ENCODE assay signal across 8 cellular contexts in genomic region chr7:87886875-87887274, GRCh38. TPM values are rescaled to one million over a fixed set of nuclear protein-coding genes. Genes with fewer than 3 reads are reported as not detected.
A peak's percentile ranks its signal among the peaks of the same experiment; 100 is the strongest.
DNase-seq lines count a peak whose midpoint lies in the region; ATAC-seq and TF ChIP-seq lines count a peak whose summit lies in the region.

No MANE protein-coding gene starts in this region.

- H3K4me3 Mint-ChIP-seq in naive thymus-derived CD4-positive, alpha-beta T cell: no peak overlapping the region

- H3K27me3 Mint-ChIP-seq in naive thymus-derived CD4-positive, alpha-beta T cell: no peaks in the 10 kb centered on the region

- TF ChIP-seq CTCF in NB4 (IDR thresholded peaks at IDR 0.05; ENCODE audit: low read depth, low read length) (no peak), cardiac fibroblast (IDR thresholded peaks at IDR 0.05; ENCODE audit: low read depth, low read length) (peak; percentile 29)

- H3K9me3 Mint-ChIP-seq in naive thymus-derived CD4-positive, alpha-beta T cell: no peaks in the 10 kb centered on the region

- peaks cover 5 to 28% (median 13%) of the 10 kb centered on the region in 7 donors for H3K4me1 Mint-ChIP-seq in naive thymus-derived CD4-positive, alpha-beta T cell

- intact Hi-C loops in naive thymus-derived CD4-positive, alpha-beta T cell (cut with micrococcal nuclease): loop anchor here (1.0 to 5.0 kb wide), 11 partner anchors 11 to 960 kb away; partner anchors contain the start of genes DBF4 (in 1 of the 2) and SLC25A40 (in 1 of the 2)
- intact Hi-C loops in left cardiac atrium (cut with DNase I): loop anchor here (5.0 to 10.0 kb wide), 2 partner anchors 380 to 382 kb away; no protein-coding TSS in a partner anchor

- H3K27ac Mint-ChIP-seq in naive thymus-derived CD4-positive, alpha-beta T cell: no peak overlapping the region

- ATAC-seq in naive thymus-derived CD4-positive, alpha-beta T cell: peak; percentile 48
- ATAC-seq in GM19452 (IDR thresholded peaks at IDR 0.05; ENCODE audit: unreplicated experiment) (no peak), left cardiac atrium (no peak)

- H3K4me3 ChIP-seq in NB4 (ENCODE audit: low read depth, low read length): no peak overlapping the region
- H3K4me3 ChIP-seq in cardiac fibroblast (replicated peaks in 1 of 2; ENCODE audit: low read depth in 2 of 2, low read length in 2 of 2): no peak overlapping the region
- no peak overlapping the region for H3K4me3 ChIP-seq in naive thymus-derived CD4-positive, alpha-beta T cell (ENCODE audit: low read length)
- no peak overlapping the region for H3K4me3 ChIP-seq in effector memory CD4-positive, alpha-beta T cell (ENCODE audit: insufficient read depth, low read depth, low read length, poor library complexity, severe bottlenecking)

- no peaks in the 10 kb centered on the region for H3K4me1 ChIP-seq in naive thymus-derived CD4-positive, alpha-beta T cell (ENCODE audit: control insufficient read depth in 2 of 2, insufficient read depth in 2 of 2, low read length in 2 of 2)
- no peaks in the 10 kb centered on the region for H3K4me1 ChIP-seq in effector memory CD4-positive, alpha-beta T cell (ENCODE audit: control insufficient read depth, insufficient read depth, low read length, poor library complexity, severe bottlenecking)

- H3K36me3 Mint-ChIP-seq in naive thymus-derived CD4-positive, alpha-beta T cell: peaks cover 8 to 32% (median 13%) of the 10 kb centered on the region in 5 donors

- POLR2A ChIA-PET in naive thymus-derived CD4-positive, alpha-beta T cell (lab: Charles Lee): interaction anchor here (0.6 kb wide), 1 partner anchor 667 kb away, joined by 3 read pairs; no protein-coding TSS in a partner anchor

- DNase-seq in DMS53 treated with DMSO at 0.1 percent for 48 hours (lab: John Stamatoyannopoulos, UW; ENCODE audit: unreplicated experiment) (peak; percentile 22), NB4 (ENCODE audit: low read depth) (peak; percentile 52), cardiac fibroblast (ENCODE audit: low read depth in 2 of 2) (peak; percentile 65 to 68), cerebellum (ENCODE audit: low spot score) (no peak), left cardiac atrium (no peak)
- peak in 6 of 9 donors; percentile 8 to 49 (median 43) for DNase-seq in naive thymus-derived CD4-positive, alpha-beta T cell
- DNase-seq in effector memory CD4-positive, alpha-beta T cell: no peak

- peaks cover 0 to 22% (median 5%) of the 10 kb centered on the region in 3 experiments for H3K36me3 ChIP-seq in naive thymus-derived CD4-positive, alpha-beta T cell (ENCODE audit: control insufficient read depth in 2 of 3, insufficient read depth in 3 of 3, low read length in 3 of 3)
- H3K36me3 ChIP-seq in effector memory CD4-positive, alpha-beta T cell (ENCODE audit: control insufficient read depth, insufficient read depth, low read length): peaks cover 22% of the 10 kb centered on the region

- H3K9me3 ChIP-seq in naive thymus-derived CD4-positive, alpha-beta T cell (ENCODE audit: control insufficient read depth in 2 of 3, low read length in 3 of 3): no peaks in the 10 kb centered on the region
- no peaks in the 10 kb centered on the region for H3K9me3 ChIP-seq in effector memory CD4-positive, alpha-beta T cell (ENCODE audit: control insufficient read depth, low read length)

- CTCF ChIA-PET in naive thymus-derived CD4-positive, alpha-beta T cell (lab: Charles Lee): interaction anchor here (0.6 to 3.7 kb wide), 12 partner anchors 11 to 673 kb away, joined by 3 to 33 read pairs (median 3); partner anchors contain the start of genes DBF4 and SLC25A40

- no peak for TF ChIP-seq POLR2A in NB4 (IDR thresholded peaks at IDR 0.05; ENCODE audit: extremely low read depth, insufficient read length)

- no peak overlapping the region for H3K27ac ChIP-seq in naive thymus-derived CD4-positive, alpha-beta T cell (ENCODE audit: low read depth, low read length)
- no peak overlapping the region for H3K27ac ChIP-seq in effector memory CD4-positive, alpha-beta T cell (ENCODE audit: insufficient read depth, low read length, poor library complexity, severe bottlenecking)

- no peaks in the 10 kb centered on the region for H3K27me3 ChIP-seq in naive thymus-derived CD4-positive, alpha-beta T cell (ENCODE audit: control insufficient read depth in 2 of 2, insufficient read depth in 2 of 2, low read length in 2 of 2)
- H3K27me3 ChIP-seq in effector memory CD4-positive, alpha-beta T cell (replicated peaks; ENCODE audit: control insufficient read depth, insufficient read depth, low read length, poor library complexity, severe bottlenecking): no peaks in the 10 kb centered on the region

RNA-seq across cellular contexts. Expression of gene DBF4, which starts 10.6 kb away (rescaled TPM):
- 10 to 100 TPM; 31.2 to 46.5 (median 38.4) TPM for total RNA-seq in naive thymus-derived CD4-positive, alpha-beta T cell
- 10 to 100 TPM; 21.2 to 27.7 TPM for polyA plus RNA-seq in naive thymus-derived CD4-positive, alpha-beta T cell
- total RNA-seq in cerebellum: 16.2 TPM
- 1 to 10 TPM; 3.1 to 5.3 TPM for total RNA-seq in left cardiac atrium

RNA-seq across cellular contexts. Expression of gene SLC25A40, which starts 10.7 kb away (rescaled TPM):
- total RNA-seq in naive thymus-derived CD4-positive, alpha-beta T cell: 10 to 100 TPM; 15.2 to 50.2 (median 27.5) TPM
- 10 to 100 TPM; 10.7 to 11.0 TPM for polyA plus RNA-seq in naive thymus-derived CD4-positive, alpha-beta T cell
- total RNA-seq in cerebellum (30.3 TPM), left cardiac atrium (10 to 100 TPM; 25.1 to 31.4 TPM)

RNA-seq across cellular contexts. Expression of gene ADAM22, which starts 47.2 kb away (rescaled TPM):
- 1 to 10 TPM; 1.1 to 7.1 (median 3.1) TPM for total RNA-seq in naive thymus-derived CD4-positive, alpha-beta T cell
- polyA plus RNA-seq in naive thymus-derived CD4-positive, alpha-beta T cell: under 1 TPM; 0.79 to 0.92 TPM
- 111 TPM for total RNA-seq in cerebellum
- total RNA-seq in left cardiac atrium: 1 to 10 TPM; 3.1 to 4.3 TPM

Comparison
In these comparisons a context has a peak if more than half of its experiments do, and no peak if none do; other contexts are left out.
1. DNase-seq: peak in DMS53 treated with DMSO at 0.1 percent for 48 hours (single experiment), NB4 (single experiment), cardiac fibroblast (2 of 2) and naive thymus-derived CD4-positive, alpha-beta T cell (6 of 9); none in cerebellum (single experiment), effector memory CD4-positive, alpha-beta T cell (0 of 3) and left cardiac atrium (single experiment).
2. RNA of gene ADAM22, which starts 47.2 kb away (total RNA-seq): 111 TPM in cerebellum (single experiment); 3.1 to 4.3 TPM in left cardiac atrium and 1.1 to 7.1 TPM in naive thymus-derived CD4-positive, alpha-beta T cell; every median in the first group is over 10 times any median in the second.